Comparison of ENCODE assay signal across 8 cellular contexts in genomic region chr11:68903288-68903630, GRCh38. TPM values are rescaled to one million over a fixed set of nuclear protein-coding genes. Genes with fewer than 3 reads are reported as not detected.
DNase-seq lines count a peak whose midpoint lies in the region; ATAC-seq and TF ChIP-seq lines count a peak whose summit lies in the region.

No MANE protein-coding gene starts in this region.

- intact Hi-C loops in CD14-positive monocyte (cut with micrococcal nuclease) = loop anchor here (5.0 to 10.0 kb wide), 4 partner anchors 61 to 1292 kb away; partner anchors contain the start of gene CPT1A (in 2 of the 2)

- no peak for DNase-seq in CD14-positive monocyte (ENCODE audit: low spot score)
- no peak for DNase-seq in kidney epithelial cell (ENCODE audit: low read depth)
- DNase-seq in tibial nerve (ENCODE audit: low spot score in 2 of 2) = no peak
- DNase-seq in activated gamma-delta T cell treated with Interleukin-2 at 50 U/mL for 16 hours = no peak

- H3K9me3 ChIP-seq in HEK293 (ENCODE audit: control insufficient read depth, insufficient read depth, low read depth, low read length) (no peaks in the 10 kb centered on the region), tibial nerve (no peaks in the 10 kb centered on the region)

- 3 to 7% methylated on average over 10 of the region's 10 CpGs for WGBS in tibial nerve, 2 donors

- peak overlapping the region; percentile 99 to 100 for H3K4me3 Mint-ChIP-seq in CD14-positive monocyte
- peak overlapping the region; percentile 99 for H3K4me3 Mint-ChIP-seq in activated naive CD8-positive, alpha-beta T cell

- ATAC-seq in HG02588 (IDR thresholded peaks at IDR 0.05; ENCODE audit: unreplicated experiment) (no peak), HG03469 (IDR thresholded peaks at IDR 0.05; ENCODE audit: unreplicated experiment) (no peak)

- no peak for TF ChIP-seq EP300 in tibial nerve (IDR thresholded peaks at IDR 0.05)

- peak overlapping the region; percentile 40; the same call in 1 of the 2 replicates for H3K27ac ChIP-seq in HEK293 (ENCODE audit: extremely low read depth, low read depth, low read length)
- H3K27ac ChIP-seq in tibial nerve = peak overlapping the region; percentile 69 to 91 (median 86)

- H3K4me1 Mint-ChIP-seq in CD14-positive monocyte = peaks cover 36% of the 10 kb centered on the region
- peaks cover 44% of the 10 kb centered on the region for H3K4me1 Mint-ChIP-seq in activated naive CD8-positive, alpha-beta T cell (ENCODE audit: low read depth)

- H3K36me3 ChIP-seq in HEK293 (ENCODE audit: control insufficient read depth in 2 of 2, insufficient read depth in 1 of 2, low read length in 2 of 2) = peaks cover 0 to 43% of the 10 kb centered on the region in 2 experiments; a peak in 1 of 3 replicates
- H3K36me3 ChIP-seq in kidney epithelial cell (ENCODE audit: control insufficient read depth, insufficient read depth, low read length) = no peaks in the 10 kb centered on the region
- peaks cover 0 to 51% (median 0%) of the 10 kb centered on the region in 3 donors for H3K36me3 ChIP-seq in tibial nerve

- H3K4me1 ChIP-seq in HEK293 (ENCODE audit: control insufficient read depth, insufficient read depth, low read length) (no peaks in the 10 kb centered on the region), tibial nerve (peaks cover 0 to 41% (median 17%) of the 10 kb centered on the region in 4 donors)

- POLR2A ChIA-PET in HEK293 (lab: Yijun Ruan, JAX) = interaction anchor here (0.5 to 1.2 kb wide), 4 partner anchors 127 to 873 kb away, joined by 3 to 7 read pairs (median 4); partner anchors contain the start of genes NDUFS8 and TPCN2

- peaks cover 37 to 40% of the 10 kb centered on the region in 2 donors for H3K36me3 Mint-ChIP-seq in CD14-positive monocyte
- peaks cover 4% of the 10 kb centered on the region for H3K36me3 Mint-ChIP-seq in activated naive CD8-positive, alpha-beta T cell

- peaks cover 0 to 3% (median 0%) of the 10 kb centered on the region in 3 donors for H3K27me3 Mint-ChIP-seq in CD14-positive monocyte (ENCODE audit: low read depth in 3 of 3)
- H3K27me3 Mint-ChIP-seq in activated naive CD8-positive, alpha-beta T cell = no peaks in the 10 kb centered on the region

- TF ChIP-seq POLR2A in tibial nerve (IDR thresholded peaks at IDR 0.05) = no peak

- H3K4me3 ChIP-seq in HEK293 (ENCODE audit: low read depth, low read length) (peak overlapping the region; percentile 99), kidney epithelial cell (ENCODE audit: low read depth, low read length) (peak overlapping the region; percentile 100), tibial nerve (peak overlapping the region; percentile 71 to 75 (median 72))

- H3K27me3 ChIP-seq in kidney epithelial cell (ENCODE audit: control insufficient read depth, insufficient read depth, low read length) (no peaks in the 10 kb centered on the region), tibial nerve (no peaks in the 10 kb centered on the region)

- TF ChIP-seq CTCF in CD14-positive monocyte (IDR thresholded peaks at IDR 0.05) (no peak), HEK293 (tag by site-specific recombination; IDR thresholded peaks at IDR 0.05) (no peak), kidney epithelial cell (IDR thresholded peaks at IDR 0.05; ENCODE audit: insufficient read depth, low read length, poor library complexity, severe bottlenecking) (no peak), tibial nerve (IDR thresholded peaks at IDR 0.05) (no peak)

- H3K27ac Mint-ChIP-seq in CD14-positive monocyte = peak overlapping the region; percentile 92 to 97 (median 94)
- peak overlapping the region; percentile 96 for H3K27ac Mint-ChIP-seq in activated naive CD8-positive, alpha-beta T cell

- CTCF ChIA-PET in HEK293 (lab: Yijun Ruan, JAX) = interaction anchor here (0.5 to 0.8 kb wide), 2 partner anchors 25 to 104 kb away, joined by 3 to 8 read pairs; no protein-coding TSS in a partner anchor

- no peaks in the 10 kb centered on the region for H3K9me3 Mint-ChIP-seq in CD14-positive monocyte
- H3K9me3 Mint-ChIP-seq in activated naive CD8-positive, alpha-beta T cell (ENCODE audit: low read depth) = no peaks in the 10 kb centered on the region

TF ChIP-seq in HEK293, 187 proteins besides CTCF, POLR2A, EP300 and RAD21:
- TF ChIP-seq ZNF510 (tag by site-specific recombination; IDR thresholded peaks at IDR 0.05; ENCODE audit: insufficient replicate concordance) (no peak), TRIM28 (IDR thresholded peaks at IDR 0.05; ENCODE audit: borderline replicate concordance, low read length) (no peak), REST (tag by site-specific recombination; IDR thresholded peaks at IDR 0.05) (no peak), ZBTB7A (tag by site-specific recombination; IDR thresholded peaks at IDR 0.05; ENCODE audit: low read depth) (no peak), ZNF670 (tag by site-specific recombination; IDR thresholded peaks at IDR 0.05; ENCODE audit: low read depth) (no peak), ZNF169 (tag by site-specific recombination; IDR thresholded peaks at IDR 0.05) (no peak), ZNF398 (tag by site-specific recombination; IDR thresholded peaks at IDR 0.05) (no peak), ZNF19 (tag by site-specific recombination; IDR thresholded peaks at IDR 0.05; ENCODE audit: low read depth) (no peak), ZSCAN18 (tag by site-specific recombination; IDR thresholded peaks at IDR 0.05) (no peak), ZNF423 (tag by site-specific recombination; IDR thresholded peaks at IDR 0.05) (no peak)
TF ChIP-seq in HEK293: peak in this region for 0.

RNA-seq across cellular contexts. Expression of gene MRPL21, which starts 0.4 kb away (rescaled TPM):
- 100 to 1,000 TPM; 104 to 138 TPM for polyA plus RNA-seq in CD14-positive monocyte
- total RNA-seq in kidney epithelial cell (84.3 and 87.4 TPM in 2 replicates), tibial nerve (10 to 100 TPM; 35.9 to 78.0 (median 49.8) TPM)

RNA-seq across cellular contexts. Expression of gene IGHMBP2, which starts 0.4 kb away (rescaled TPM):
- polyA plus RNA-seq in CD14-positive monocyte = 1 to 10 TPM; 3.9 to 6.0 TPM
- total RNA-seq in kidney epithelial cell = 12.4 and 22.6 TPM in 2 replicates
- total RNA-seq in tibial nerve = 10 to 100 TPM; 12.9 to 29.4 (median 22.3) TPM
